Comparison of ENCODE assay signal across 19 cellular contexts in the genomic region with DNA sequence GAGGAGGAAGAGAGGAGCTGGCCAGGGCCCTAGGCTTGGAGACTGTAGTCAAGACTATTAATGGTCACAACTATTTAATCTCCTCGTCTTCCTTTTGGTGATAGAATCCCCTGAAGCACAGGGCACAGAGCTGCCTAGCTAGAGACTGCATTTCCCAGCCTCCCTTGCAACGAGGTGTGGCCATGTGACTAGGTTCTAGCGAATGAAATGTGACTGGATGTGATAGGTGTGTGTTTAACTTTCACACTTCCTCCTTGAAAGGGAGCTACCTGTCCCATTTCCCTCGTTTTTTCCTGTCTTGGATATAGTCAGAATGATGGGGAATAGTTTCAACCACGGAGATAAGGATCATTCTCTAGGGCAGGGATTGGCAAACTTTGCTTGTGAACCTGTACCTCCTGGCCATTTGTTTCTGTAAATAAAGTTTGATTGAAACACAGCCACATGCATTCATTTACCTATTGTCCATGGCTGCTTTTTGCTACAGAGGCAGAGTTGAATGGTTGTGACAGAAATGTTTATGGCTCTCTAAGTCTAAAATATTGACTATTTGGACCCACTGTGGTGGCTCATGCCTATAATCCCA.
DNase-seq lines count a peak whose midpoint lies in the region; ATAC-seq and TF ChIP-seq lines count a peak whose summit lies in the region.
"Had no signal": no experiment of that assay in that cellular context is flagged by ENCODE, and none has a peak within 500 bp of the region (broad histone marks: within the 10 kb centered on the region; RNA-seq: fewer than 3 reads in every experiment).

No MANE protein-coding gene starts in this region.

- no peaks in the 10 kb centered on the region for H3K36me3 ChIP-seq in GM23338 (ENCODE audit: insufficient read depth)
- H3K36me3 ChIP-seq: SJSA1 had no signal

- H3K4me2 ChIP-seq in GM23338: no peak overlapping the region
- H3K4me2 ChIP-seq: PC-9 had no signal

- H3K4me1 ChIP-seq in GM23338 (ENCODE audit: insufficient read depth): no peaks in the 10 kb centered on the region
- H3K4me1 ChIP-seq: Caco-2, SJSA1 had no signal

- no peaks in the 10 kb centered on the region for H3K9me3 Mint-ChIP-seq in GM23338

- peak overlapping the region; percentile 96 for H2AFZ ChIP-seq in GM23338
- H2AFZ ChIP-seq: GM23248, PC-9 had no signal

- H3K4me3 ChIP-seq in GM12865 (ENCODE audit: low read depth, low read length): no peak overlapping the region
- no peak overlapping the region for H3K4me3 ChIP-seq in GM23338
- H3K4me3 ChIP-seq: GM23248, PC-9, SJSA1 had no signal

- H3K36me3 Mint-ChIP-seq in GM23338 (ENCODE audit: low read depth): no peaks in the 10 kb centered on the region
- H3K36me3 Mint-ChIP-seq: T-cell had no signal

- ATAC-seq in GM23338: peak; percentile 88
- ATAC-seq in GM18505 (IDR thresholded peaks at IDR 0.05; ENCODE audit: unreplicated experiment): no peak
- ATAC-seq: T-cell had no signal

- H3K27ac ChIP-seq in GM23338 (ENCODE audit: low read depth): no peak overlapping the region
- H3K27ac ChIP-seq: GM23248, PC-9, SJSA1 had no signal

- no peaks in the 10 kb centered on the region for H4K20me1 ChIP-seq in GM23338 (replicated peaks; ENCODE audit: insufficient read depth)

- no peaks in the 10 kb centered on the region for H3K79me2 ChIP-seq in GM23338 (replicated peaks; ENCODE audit: insufficient read depth)

- H3K27me3 Mint-ChIP-seq in GM23338 (ENCODE audit: insufficient read depth, low read depth, poor library complexity): no peaks in the 10 kb centered on the region

- no peak overlapping the region for H3K27ac Mint-ChIP-seq in GM23338
- H3K27ac Mint-ChIP-seq: T-cell had no signal

- TF ChIP-seq CTCF in GM12865 (IDR thresholded peaks at IDR 0.05; ENCODE audit: insufficient read depth, low read depth, low read length, missing control alignments) (no peak), GM23338 (conservative IDR thresholded peaks at IDR 0.05; ENCODE audit: low read depth in 2 of 2) (no peak)

- no peaks in the 10 kb centered on the region for H3F3A ChIP-seq in GM23338 (replicated peaks; ENCODE audit: low read depth)

- H3K27me3 ChIP-seq in GM23338 (ENCODE audit: insufficient read depth): no peaks in the 10 kb centered on the region
- H3K27me3 ChIP-seq: SJSA1 had no signal

- peaks cover 10% of the 10 kb centered on the region; the same call in 1 of the 2 replicates for H3K9me2 ChIP-seq in GM23338 (ENCODE audit: insufficient read depth)

- no peak for TF ChIP-seq POLR2A in GM18505 (IDR thresholded peaks at IDR 0.05; ENCODE audit: borderline replicate concordance, extremely low read depth, insufficient read depth, insufficient read length)

- in situ Hi-C loops in SK-MEL-5 (cut with HindIII; ENCODE audit: low pct_unique_long_range_greater_than_20kb, low sequenced_read_pairs): no loop called here

- no peaks in the 10 kb centered on the region for H3K4me1 Mint-ChIP-seq in GM23338
- H3K4me1 Mint-ChIP-seq: T-cell had no signal

- H3K4me3 Mint-ChIP-seq in GM23338: no peak overlapping the region
- H3K4me3 Mint-ChIP-seq: T-cell had no signal

- DNase-seq in GM12865 (ENCODE audit: low read depth): peak; percentile 5
- DNase-seq in GM23338 (ENCODE audit: low spot score): peak; percentile 64
- DNase-seq in SK-MEL-5 (ENCODE audit: low read depth, low spot score): peak; percentile 15
- peak; percentile 43 for DNase-seq in iPS-NIHi11 (ENCODE audit: low spot score)
- DNase-seq in activated CD4-positive, CD25-positive, alpha-beta regulatory T cell treated with anti-CD3 and anti-CD28 coated beads, Interleukin-2, amount 50 U/mL, for 72 hours: no peak
- DNase-seq in stimulated activated CD4-positive, alpha-beta T cell treated with anti-CD3 and anti-CD28 coated beads, Interleukin-15, amount 100 ng/mL, for 24 hours: no peak
- DNase-seq: Caco-2, DMS79 treated with DMSO at 0.1 percent for 48 hours, GM23248, Kasumi-1, MM.1S, NCI-H1105 treated with DMSO at 0.1 percent for 48 hours, NCI-H1694 treated with DMSO at 0.1 percent for 48 hours, NCI-H446, NCI-H69, PC-9, T-cell had no signal

TF ChIP-seq in GM23338, 12 proteins besides CTCF, POLR2A, EP300 and RAD21:
- TF ChIP-seq NANOG (IDR thresholded peaks at IDR 0.05; ENCODE audit: borderline replicate concordance) (no peak), ETS1 (IDR thresholded peaks at IDR 0.05) (0 out of 2 replicates have a peak, but pooled peaks have one; percentile 62)

Comparison
In these comparisons a context has a peak if more than half of its experiments do, and no peak if none do; other contexts are left out.
1. DNase-seq: peak in GM12865 (single experiment), GM23338 (single experiment), SK-MEL-5 (single experiment) and iPS-NIHi11 (single experiment); none in activated CD4-positive, CD25-positive, alpha-beta regulatory T cell treated with anti-CD3 and anti-CD28 coated beads, Interleukin-2, amount 50 U/mL, for 72 hours (single experiment) and stimulated activated CD4-positive, alpha-beta T cell treated with anti-CD3 and anti-CD28 coated beads, Interleukin-15, amount 100 ng/mL, for 24 hours (single experiment).